Comparison of ENCODE assay signal across 13 cellular contexts in genomic region chr2:101265893-101266499, GRCh38. TPM values are rescaled to one million over a fixed set of nuclear protein-coding genes. Genes with fewer than 3 reads are reported as not detected.
DNase-seq lines count a peak whose midpoint lies in the region; ATAC-seq and TF ChIP-seq lines count a peak whose summit lies in the region.
"Had no signal": no experiment of that assay in that cellular context is flagged by ENCODE, and none has a peak within 500 bp of the region (broad histone marks: within the 10 kb centered on the region; RNA-seq: fewer than 3 reads in every experiment).

No MANE protein-coding gene starts in this region.

- no peaks in the 10 kb centered on the region for H3K9me3 ChIP-seq in CD4-positive, CD25-positive, alpha-beta regulatory T cell (ENCODE audit: control insufficient read depth in 2 of 2, low read length in 2 of 2)
- H3K9me3 ChIP-seq in esophagus (ENCODE audit: control insufficient read depth in 2 of 2, insufficient read depth in 1 of 2, low read depth in 1 of 2, low read length in 1 of 2), result no peaks in the 10 kb centered on the region

- no peaks in the 10 kb centered on the region for H3K9me3 Mint-ChIP-seq in CD4-positive, CD25-positive, alpha-beta regulatory T cell

- H3K36me3 Mint-ChIP-seq in CD4-positive, CD25-positive, alpha-beta regulatory T cell, result peaks cover 46% of the 10 kb centered on the region

- TF ChIP-seq CTCF in omental fat pad (IDR thresholded peaks at IDR 0.05), result no peak

- no peak for DNase-seq in CD4-positive, CD25-positive, alpha-beta regulatory T cell
- DNase-seq in LoVo (ENCODE audit: low spot score), result peak; percentile 63
- peak; percentile 76 for DNase-seq in mucosa of gallbladder (ENCODE audit: low spot score)
- no peak for DNase-seq in omental fat pad (ENCODE audit: low spot score)
- no peak for DNase-seq in SHP77 (lab: John Stamatoyannopoulos, UW)
- DNase-seq in Ammon's horn (ENCODE audit: low spot score), result no peak
- DNase-seq: activated T-cell treated with anti-CD3 and anti-CD28 coated beads for 4 hours; GF-D8; NCI-H1417 treated with DMSO at 0.1 percent for 48 hours; NCI-H69; stimulated activated CD4-positive, alpha-beta T cell treated with anti-CD3 and anti-CD28 coated beads, Interleukin-12 subunit alpha, Interleukin-12 subunit beta, amount 100 ng/mL, for 4 hours had no signal

- H3K27me3 ChIP-seq in CD4-positive, CD25-positive, alpha-beta regulatory T cell (ENCODE audit: control insufficient read depth, insufficient read depth, low read length), result no peaks in the 10 kb centered on the region
- no peaks in the 10 kb centered on the region for H3K27me3 ChIP-seq in esophagus (ENCODE audit: control insufficient read depth in 1 of 2, insufficient read depth in 2 of 2, low read length in 2 of 2)

- no peak overlapping the region for H3K27ac ChIP-seq in CD4-positive, CD25-positive, alpha-beta regulatory T cell (ENCODE audit: insufficient read depth, low read length, poor library complexity, severe bottlenecking)
- peak overlapping the region; percentile 45 to 72 for H3K27ac ChIP-seq in esophagus (ENCODE audit: low read depth in 2 of 2, low read length in 1 of 2)

- H3K36me3 ChIP-seq in CD4-positive, CD25-positive, alpha-beta regulatory T cell (ENCODE audit: control insufficient read depth, insufficient read depth, low read length), result peaks cover 88% of the 10 kb centered on the region
- H3K36me3 ChIP-seq in esophagus (ENCODE audit: control insufficient read depth in 2 of 2, insufficient read depth in 2 of 2, low read length in 1 of 2), result peaks cover 11 to 16% of the 10 kb centered on the region in 2 donors

- no peak for ATAC-seq in CD4-positive, CD25-positive, alpha-beta regulatory T cell (ENCODE audit: low read depth in 2 of 2)
- ATAC-seq in omental fat pad (ENCODE audit: low FRiP score), result no peak
- ATAC-seq in HG02610 (IDR thresholded peaks at IDR 0.05; ENCODE audit: unreplicated experiment), result no peak

- H3K27ac Mint-ChIP-seq in CD4-positive, CD25-positive, alpha-beta regulatory T cell, result peak overlapping the region; percentile 41 to 79 (median 75)

- H3K4me3 Mint-ChIP-seq in CD4-positive, CD25-positive, alpha-beta regulatory T cell, result peak overlapping the region in 1 of 4 donors; percentile 27

- H3K27me3 Mint-ChIP-seq in CD4-positive, CD25-positive, alpha-beta regulatory T cell, result no peaks in the 10 kb centered on the region

- 61 to 68% methylated on average over 11 of the region's 11 CpGs for WGBS in esophagus, 2 donors

- peaks cover 12% of the 10 kb centered on the region for H3K4me1 ChIP-seq in CD4-positive, CD25-positive, alpha-beta regulatory T cell (ENCODE audit: control insufficient read depth, insufficient read depth, low read length, poor library complexity, severe bottlenecking)
- H3K4me1 ChIP-seq in esophagus (ENCODE audit: control insufficient read depth in 2 of 2, insufficient read depth in 2 of 2, low read length in 1 of 2), result peaks cover 0 to 2% of the 10 kb centered on the region in 2 donors

- H3K4me1 Mint-ChIP-seq in CD4-positive, CD25-positive, alpha-beta regulatory T cell, result peaks cover 12 to 46% (median 38%) of the 10 kb centered on the region in 4 donors

- H3K4me3 ChIP-seq in CD4-positive, CD25-positive, alpha-beta regulatory T cell (ENCODE audit: low read depth, low read length), result no peak overlapping the region
- no peak overlapping the region for H3K4me3 ChIP-seq in esophagus (ENCODE audit: low read depth in 1 of 2, low read length in 2 of 2)

RNA-seq across cellular contexts. Expression of gene CNOT11, which starts 13.3 kb away (rescaled TPM):
- total RNA-seq in CD4-positive, CD25-positive, alpha-beta regulatory T cell, result 63.8 TPM
- polyA plus RNA-seq in CD4-positive, CD25-positive, alpha-beta regulatory T cell, result 10 to 100 TPM; 68.6 to 76.2 (median 69.4) TPM
- 10 to 100 TPM; 14.7 to 25.4 TPM for polyA plus RNA-seq in esophagus
- 67.5 TPM for total RNA-seq in mucosa of gallbladder
- total RNA-seq in omental fat pad, result 10 to 100 TPM; 18.4 to 28.5 (median 22.8) TPM

RNA-seq across cellular contexts. Expression of gene RNF149, which starts 42.5 kb away (rescaled TPM):
- 221 TPM for total RNA-seq in CD4-positive, CD25-positive, alpha-beta regulatory T cell
- 10 to 100 TPM; 84.4 to 97.3 (median 90.9) TPM for polyA plus RNA-seq in CD4-positive, CD25-positive, alpha-beta regulatory T cell
- 10 to 100 TPM; 31.7 to 50.4 TPM for polyA plus RNA-seq in esophagus
- total RNA-seq in mucosa of gallbladder, result 54.9 TPM
- total RNA-seq in omental fat pad, result 100 to 1,000 TPM in 3 of 4 donors, 10 to 100 TPM in 1; 96.8 to 191 (median 118) TPM

Comparison
In these comparisons a context has a peak if more than half of its experiments do, and no peak if none do; other contexts are left out.
1. DNase-seq: peak in LoVo (single experiment) and mucosa of gallbladder (single experiment); none in CD4-positive, CD25-positive, alpha-beta regulatory T cell (0 of 3), omental fat pad (single experiment), SHP77 (0 of 2) and Ammon's horn (single experiment).